ENCODE assay signal across 1 cellular context in the genomic region with DNA sequence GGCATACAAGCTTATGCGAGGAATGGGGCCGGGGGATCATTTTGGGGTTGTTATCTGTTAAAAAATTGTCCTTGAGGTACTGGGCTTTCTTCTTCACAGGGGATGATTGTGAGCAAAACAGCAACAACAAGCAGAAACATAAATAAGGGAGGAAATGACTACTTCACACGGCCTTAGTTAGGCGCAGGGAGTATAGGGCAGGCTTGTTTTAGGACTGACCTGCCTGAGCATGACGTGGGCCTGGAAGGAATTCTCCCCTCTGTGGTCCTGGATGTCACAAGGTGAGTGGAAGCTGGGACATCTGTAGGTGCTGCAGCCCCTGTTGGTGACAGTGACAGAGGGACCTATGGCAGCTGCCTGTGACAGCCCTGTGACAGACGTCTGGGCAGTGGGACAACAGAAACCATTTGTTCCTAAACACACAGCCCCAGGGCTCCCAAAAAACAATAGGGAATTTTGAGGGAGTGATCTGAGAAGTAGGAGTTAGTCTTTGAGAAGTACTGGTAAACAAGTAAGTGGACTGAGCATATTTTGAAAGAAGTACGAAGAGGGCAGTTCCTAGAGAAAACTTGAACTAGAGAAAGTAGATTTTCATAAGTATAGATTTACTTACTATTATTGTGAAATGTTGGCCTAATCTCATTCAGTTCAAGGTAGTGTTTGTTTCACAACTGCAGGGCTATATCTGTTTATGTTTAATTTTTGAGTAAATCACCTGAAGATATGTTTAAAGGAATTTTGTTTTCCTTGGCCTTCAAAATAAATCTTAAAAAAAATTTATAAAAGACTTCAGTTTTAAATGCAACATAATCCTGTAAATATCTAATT.
TF ChIP-seq lines count a peak whose summit lies in the region.

No MANE protein-coding gene starts in this region.

TF ChIP-seq in GM23338, 12 proteins besides CTCF, POLR2A, EP300 and RAD21:
- TF ChIP-seq, protein P1, sequence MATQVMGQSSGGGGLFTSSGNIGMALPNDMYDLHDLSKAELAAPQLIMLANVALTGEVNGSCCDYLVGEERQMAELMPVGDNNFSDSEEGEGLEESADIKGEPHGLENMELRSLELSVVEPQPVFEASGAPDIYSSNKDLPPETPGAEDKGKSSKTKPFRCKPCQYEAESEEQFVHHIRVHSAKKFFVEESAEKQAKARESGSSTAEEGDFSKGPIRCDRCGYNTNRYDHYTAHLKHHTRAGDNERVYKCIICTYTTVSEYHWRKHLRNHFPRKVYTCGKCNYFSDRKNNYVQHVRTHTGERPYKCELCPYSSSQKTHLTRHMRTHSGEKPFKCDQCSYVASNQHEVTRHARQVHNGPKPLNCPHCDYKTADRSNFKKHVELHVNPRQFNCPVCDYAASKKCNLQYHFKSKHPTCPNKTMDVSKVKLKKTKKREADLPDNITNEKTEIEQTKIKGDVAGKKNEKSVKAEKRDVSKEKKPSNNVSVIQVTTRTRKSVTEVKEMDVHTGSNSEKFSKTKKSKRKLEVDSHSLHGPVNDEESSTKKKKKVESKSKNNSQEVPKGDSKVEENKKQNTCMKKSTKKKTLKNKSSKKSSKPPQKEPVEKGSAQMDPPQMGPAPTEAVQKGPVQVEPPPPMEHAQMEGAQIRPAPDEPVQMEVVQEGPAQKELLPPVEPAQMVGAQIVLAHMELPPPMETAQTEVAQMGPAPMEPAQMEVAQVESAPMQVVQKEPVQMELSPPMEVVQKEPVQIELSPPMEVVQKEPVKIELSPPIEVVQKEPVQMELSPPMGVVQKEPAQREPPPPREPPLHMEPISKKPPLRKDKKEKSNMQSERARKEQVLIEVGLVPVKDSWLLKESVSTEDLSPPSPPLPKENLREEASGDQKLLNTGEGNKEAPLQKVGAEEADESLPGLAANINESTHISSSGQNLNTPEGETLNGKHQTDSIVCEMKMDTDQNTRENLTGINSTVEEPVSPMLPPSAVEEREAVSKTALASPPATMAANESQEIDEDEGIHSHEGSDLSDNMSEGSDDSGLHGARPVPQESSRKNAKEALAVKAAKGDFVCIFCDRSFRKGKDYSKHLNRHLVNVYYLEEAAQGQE (IDR thresholded peaks at IDR 0.05; ENCODE audit: unreplicated experiment), result no peak
- TF ChIP-seq, protein P2, sequence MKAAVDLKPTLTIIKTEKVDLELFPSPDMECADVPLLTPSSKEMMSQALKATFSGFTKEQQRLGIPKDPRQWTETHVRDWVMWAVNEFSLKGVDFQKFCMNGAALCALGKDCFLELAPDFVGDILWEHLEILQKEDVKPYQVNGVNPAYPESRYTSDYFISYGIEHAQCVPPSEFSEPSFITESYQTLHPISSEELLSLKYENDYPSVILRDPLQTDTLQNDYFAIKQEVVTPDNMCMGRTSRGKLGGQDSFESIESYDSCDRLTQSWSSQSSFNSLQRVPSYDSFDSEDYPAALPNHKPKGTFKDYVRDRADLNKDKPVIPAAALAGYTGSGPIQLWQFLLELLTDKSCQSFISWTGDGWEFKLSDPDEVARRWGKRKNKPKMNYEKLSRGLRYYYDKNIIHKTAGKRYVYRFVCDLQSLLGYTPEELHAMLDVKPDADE (IDR thresholded peaks at IDR 0.05), result no peak
- TF ChIP-seq EZH2 (IDR thresholded peaks at IDR 0.05; ENCODE audit: low read depth, unreplicated experiment) (no peak), CREB1 (CRISPR knock-in tag; IDR thresholded peaks at IDR 0.05; ENCODE audit: low read depth) (no peak)
